Comparison of ENCODE assay signal across 1 cellular context in the genomic region with DNA sequence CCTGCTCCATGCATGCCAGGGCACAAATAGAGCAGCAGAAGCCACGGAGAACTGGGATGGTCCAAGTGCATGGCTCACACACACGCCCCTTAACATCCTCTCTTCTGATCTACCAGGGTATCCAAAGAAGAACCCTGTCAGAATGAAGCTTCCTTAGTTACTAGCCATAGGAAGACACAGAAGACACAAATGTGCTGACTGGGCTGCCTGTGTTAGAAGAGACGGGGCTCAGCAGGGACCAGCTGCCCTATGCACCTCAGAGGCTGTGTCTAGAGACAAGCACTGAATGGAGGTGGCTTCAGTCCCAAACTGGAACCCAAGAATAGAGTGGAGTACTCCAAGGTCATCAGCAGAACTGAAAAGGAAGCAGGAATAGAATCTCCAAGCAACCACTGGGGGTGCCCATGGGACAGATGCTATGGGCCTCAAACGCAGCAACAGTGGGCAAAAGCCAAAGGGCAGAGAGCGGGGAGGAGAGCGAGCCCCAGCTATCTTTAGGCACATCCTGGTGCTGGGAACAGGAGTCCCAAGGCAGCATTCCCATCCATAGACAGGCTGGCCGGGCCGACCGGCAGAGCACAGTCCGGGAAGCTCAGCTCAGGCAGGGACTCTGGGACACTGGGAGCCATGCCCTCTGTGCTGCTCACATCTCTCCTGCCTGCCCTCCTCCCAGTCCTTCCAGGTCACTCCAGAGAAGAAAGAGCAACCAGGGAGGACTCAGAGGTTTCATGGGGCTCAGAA.
TF ChIP-seq lines count a peak whose summit lies in the region.

No MANE protein-coding gene starts in this region.

TF ChIP-seq in SK-N-SH treated with all-trans-retinoic acid at 6 μM for 48 hours, 23 proteins besides CTCF, POLR2A, EP300 and RAD21 (continued from another document):
- TF ChIP-seq CSRNP3 (CRISPR knock-in tag; IDR thresholded peaks at IDR 0.05) (no peak), TOX (CRISPR knock-in tag; IDR thresholded peaks at IDR 0.05; ENCODE audit: borderline replicate concordance) (no peak), GLIS3 (CRISPR knock-in tag; IDR thresholded peaks at IDR 0.05) (no peak), POU6F1 (CRISPR knock-in tag; IDR thresholded peaks at IDR 0.05; ENCODE audit: borderline replicate concordance, low read depth) (no peak), SNAI2 (CRISPR knock-in tag; IDR thresholded peaks at IDR 0.05) (no peak), ZFP3 (CRISPR knock-in tag; IDR thresholded peaks at IDR 0.05) (no peak)
